8 cellular contexts compared by ENCODE assay signal in the genomic region with DNA sequence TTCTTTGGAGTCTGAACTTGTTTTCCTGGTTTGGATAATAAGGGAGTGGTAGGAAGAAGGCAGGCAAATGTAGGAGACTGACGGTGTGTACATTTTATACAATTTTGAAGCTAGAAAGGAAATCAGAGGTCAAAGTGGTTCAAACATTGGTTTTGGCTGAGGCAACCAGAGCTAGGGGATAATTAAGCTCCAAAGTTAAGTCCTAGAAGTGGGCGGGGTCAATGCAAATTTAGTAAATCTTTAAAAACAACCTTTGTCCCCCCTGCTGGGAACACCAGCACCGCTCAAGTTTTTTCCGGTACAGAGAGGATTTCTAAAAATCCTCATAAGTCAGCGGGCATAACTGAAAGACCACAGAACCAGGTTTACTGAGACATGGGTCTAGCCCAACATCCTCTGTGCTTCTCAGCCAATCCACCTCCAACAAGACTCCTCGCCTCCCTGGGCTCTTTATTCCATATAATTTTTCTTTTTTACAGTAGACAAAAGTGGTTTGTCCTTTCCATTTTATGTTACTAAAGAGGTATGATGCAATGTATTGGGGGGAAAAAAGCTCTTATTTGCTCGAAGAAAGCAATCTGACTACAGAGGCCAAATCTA. TPM values are rescaled to one million over a fixed set of nuclear protein-coding genes. Genes with fewer than 3 reads are reported as not detected.
DNase-seq lines count a peak whose midpoint lies in the region; ATAC-seq and TF ChIP-seq lines count a peak whose summit lies in the region.

No MANE protein-coding gene starts in this region.

- no peaks in the 10 kb centered on the region for H3K36me3 ChIP-seq in CD8-positive, alpha-beta T cell (ENCODE audit: insufficient read depth, low read length)
- H3K36me3 ChIP-seq in HAP-1 (replicated peaks), result peaks cover 21% of the 10 kb centered on the region

- POLR2A ChIA-PET in CD8-positive, alpha-beta T cell (lab: Charles Lee), result interaction anchor here (0.8 to 1.4 kb wide), 3 partner anchors 122 to 412 kb away, joined by 3 read pairs; partner anchors contain the start of gene MINPP1
- POLR2A ChIA-PET in naive thymus-derived CD8-positive, alpha-beta T cell (lab: Charles Lee), result interaction anchor here (0.7 to 3.5 kb wide), 3 partner anchors 9 to 122 kb away, joined by 3 to 26 read pairs (median 3); no protein-coding TSS in a partner anchor

- no peak for TF ChIP-seq CTCF in CD8-positive, alpha-beta T cell (IDR thresholded peaks at IDR 0.05)
- no peak for TF ChIP-seq CTCF in epithelial cell of esophagus (IDR thresholded peaks at IDR 0.05; ENCODE audit: insufficient read depth, low read depth, low read length, missing control alignments)

- CTCF ChIA-PET in CD8-positive, alpha-beta T cell (lab: Charles Lee), result no interaction called here

- H3K9me3 Mint-ChIP-seq in CD8-positive, alpha-beta T cell, result no peaks in the 10 kb centered on the region
- no peaks in the 10 kb centered on the region for H3K9me3 Mint-ChIP-seq in naive thymus-derived CD8-positive, alpha-beta T cell

- H3K4me3 Mint-ChIP-seq in CD8-positive, alpha-beta T cell, result peak overlapping the region; percentile 95
- peak overlapping the region; percentile 83 to 96 (median 94) for H3K4me3 Mint-ChIP-seq in naive thymus-derived CD8-positive, alpha-beta T cell

- no peaks in the 10 kb centered on the region for H3K27me3 Mint-ChIP-seq in CD8-positive, alpha-beta T cell (ENCODE audit: low read depth)
- H3K27me3 Mint-ChIP-seq in naive thymus-derived CD8-positive, alpha-beta T cell, result no peaks in the 10 kb centered on the region

- H3K36me3 Mint-ChIP-seq in CD8-positive, alpha-beta T cell, result peaks cover 22% of the 10 kb centered on the region
- peaks cover 0 to 25% (median 4%) of the 10 kb centered on the region in 3 donors for H3K36me3 Mint-ChIP-seq in naive thymus-derived CD8-positive, alpha-beta T cell

- H3K4me3 ChIP-seq in CD8-positive, alpha-beta T cell (ENCODE audit: low read depth, low read length), result peak overlapping the region; percentile 52
- H3K4me3 ChIP-seq in HAP-1 (peak overlapping the region; percentile 49), epithelial cell of esophagus (ENCODE audit: low read length) (peak overlapping the region; percentile 69)

- intact Hi-C loops in CD8-positive, alpha-beta T cell (cut with DNase I, micrococcal nuclease), result loop anchor here (5.0 to 10.0 kb wide), 4 partner anchors 36 to 722 kb away; partner anchors contain the start of gene ATAD1 (in 1 of the 2)

- H3K4me1 ChIP-seq in CD8-positive, alpha-beta T cell (ENCODE audit: insufficient read depth, low read length), result peaks cover 40% of the 10 kb centered on the region
- H3K4me1 ChIP-seq in HAP-1, result peaks cover 22% of the 10 kb centered on the region

- ATAC-seq in CD8-positive, alpha-beta T cell, result no peak
- ATAC-seq in naive thymus-derived CD8-positive, alpha-beta T cell, result no peak
- ATAC-seq in HG03439 (IDR thresholded peaks at IDR 0.05; ENCODE audit: unreplicated experiment) (no peak), GM19324 (IDR thresholded peaks at IDR 0.05; ENCODE audit: low FRiP score, unreplicated experiment) (no peak)

- H3K27ac ChIP-seq in CD8-positive, alpha-beta T cell (ENCODE audit: low read depth, low read length), result peak overlapping the region; percentile 81

- peak in 3 of 7 experiments; percentile 1 to 29 (median 23) for DNase-seq in CD8-positive, alpha-beta T cell
- DNase-seq in HAP-1 (ENCODE audit: low spot score in 2 of 2) (peak; percentile 77 to 83), T-helper 22 cell (ENCODE audit: low read depth) (peak; percentile 29), epithelial cell of esophagus (ENCODE audit: low read depth) (peak; percentile 55), NCI-H1092 treated with DMSO at 0.1 percent for 48 hours (lab: John Stamatoyannopoulos, UW) (no peak)
- DNase-seq in naive thymus-derived CD8-positive, alpha-beta T cell, result peak in 5 of 10 donors; percentile 18 to 40 (median 22)

- H3K9me3 ChIP-seq in CD8-positive, alpha-beta T cell (ENCODE audit: low read length), result no peaks in the 10 kb centered on the region
- H3K9me3 ChIP-seq in HAP-1, result no peaks in the 10 kb centered on the region

- H3K27me3 ChIP-seq in CD8-positive, alpha-beta T cell (ENCODE audit: insufficient read depth, low read length), result no peaks in the 10 kb centered on the region
- no peaks in the 10 kb centered on the region for H3K27me3 ChIP-seq in HAP-1 (ENCODE audit: low read depth)

- peak overlapping the region; percentile 96 for H3K27ac Mint-ChIP-seq in CD8-positive, alpha-beta T cell
- H3K27ac Mint-ChIP-seq in naive thymus-derived CD8-positive, alpha-beta T cell, result peak overlapping the region; percentile 86 to 96 (median 92)

- peaks cover 75% of the 10 kb centered on the region for H3K4me1 Mint-ChIP-seq in CD8-positive, alpha-beta T cell (ENCODE audit: low read depth)
- H3K4me1 Mint-ChIP-seq in naive thymus-derived CD8-positive, alpha-beta T cell, result peaks cover 18 to 75% (median 62%) of the 10 kb centered on the region in 4 donors

- in situ Hi-C loops in HAP-1 (cut with MboI; ENCODE audit: low sequenced_read_pairs), result no loop called here

RNA-seq across cellular contexts. Expression of gene GLUD1, which starts 1.7 kb away (rescaled TPM):
- total RNA-seq in CD8-positive, alpha-beta T cell, result 10 to 100 TPM; 69.5 to 70.5 TPM
- total RNA-seq in naive thymus-derived CD8-positive, alpha-beta T cell, result 10 to 100 TPM; 89.8 to 91.9 TPM
- polyA plus RNA-seq in naive thymus-derived CD8-positive, alpha-beta T cell, result 100 to 1,000 TPM; 111 to 126 (median 124) TPM

RNA-seq across cellular contexts. Expression of gene SHLD2, which starts 2.0 kb away (rescaled TPM):
- total RNA-seq in CD8-positive, alpha-beta T cell, result 10 to 100 TPM; 16.3 to 16.6 TPM
- 10 to 100 TPM; 24.1 to 24.5 TPM for total RNA-seq in naive thymus-derived CD8-positive, alpha-beta T cell
- 10 to 100 TPM; 17.7 to 22.5 (median 18.7) TPM for polyA plus RNA-seq in naive thymus-derived CD8-positive, alpha-beta T cell
